In the genomic region with DNA sequence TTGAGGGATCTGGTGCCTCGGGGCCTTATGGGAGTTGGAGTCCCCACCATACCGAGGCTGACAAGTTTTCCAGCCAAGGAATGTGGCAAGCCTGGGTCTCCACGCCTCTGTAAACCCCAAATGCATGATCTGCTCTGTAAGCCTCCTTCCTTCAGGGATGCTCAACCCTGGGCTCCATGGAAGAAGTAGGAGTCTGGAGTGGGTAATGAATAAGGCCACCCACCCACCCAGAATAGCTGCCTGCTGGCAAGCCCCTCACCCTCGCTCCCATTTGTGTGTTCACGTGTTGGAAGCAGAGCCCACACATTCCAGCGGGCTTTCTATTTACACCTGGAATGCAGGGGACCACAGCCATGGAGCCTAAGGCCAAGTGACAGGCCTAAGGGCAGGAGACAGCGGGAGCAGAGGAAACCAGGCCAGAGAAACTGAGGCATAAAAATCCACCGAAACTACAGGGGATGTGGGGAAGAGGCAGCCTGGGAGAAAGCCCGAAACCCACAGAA, we compare ENCODE assay signal across 8 cellular contexts. TPM values are rescaled to one million over a fixed set of nuclear protein-coding genes. Genes with fewer than 3 reads are reported as not detected.
A peak's percentile ranks its signal among the peaks of the same experiment; 100 is the strongest.
DNase-seq lines count a peak whose midpoint lies in the region; ATAC-seq, FAIRE-seq and TF ChIP-seq lines count a peak whose summit lies in the region.

No MANE protein-coding gene starts in this region.

- WGBS in testis, 2 donors: 17 to 39% methylated on average over 6 to 9 of the region's 9 CpGs

- no peaks in the 10 kb centered on the region for H3K36me3 ChIP-seq in keratinocyte (ENCODE audit: control insufficient read depth in 2 of 2, extremely low read depth in 1 of 2, insufficient read depth in 2 of 2, low read length in 2 of 2)
- H3K36me3 ChIP-seq in testis (ENCODE audit: low read depth, missing control alignments): no peaks in the 10 kb centered on the region

- TF ChIP-seq POLR2A in testis (IDR thresholded peaks at IDR 0.05): no peak

- H3K27me3 Mint-ChIP-seq in activated CD8-positive, alpha-beta memory T cell treated with anti-CD3 and anti-CD28 coated beads, Interleukin-2, amount 10 ng/mL, durations not matched to agents 7 days and 5 days: peaks cover 15% of the 10 kb centered on the region
- peaks cover 2% of the 10 kb centered on the region for H3K27me3 Mint-ChIP-seq in activated naive CD8-positive, alpha-beta T cell treated with anti-CD3 and anti-CD28 coated beads, Interleukin-2, amount 10 ng/mL, durations not matched to agents 7 days and 5 days

- H3K27ac Mint-ChIP-seq in activated CD8-positive, alpha-beta memory T cell treated with anti-CD3 and anti-CD28 coated beads, Interleukin-2, amount 10 ng/mL, durations not matched to agents 7 days and 5 days: peak overlapping the region; percentile 88
- peak overlapping the region; percentile 95 for H3K27ac Mint-ChIP-seq in activated naive CD8-positive, alpha-beta T cell treated with anti-CD3 and anti-CD28 coated beads, Interleukin-2, amount 10 ng/mL, durations not matched to agents 7 days and 5 days

- H3K36me3 Mint-ChIP-seq in activated CD8-positive, alpha-beta memory T cell treated with anti-CD3 and anti-CD28 coated beads, Interleukin-2, amount 10 ng/mL, durations not matched to agents 7 days and 5 days: no peaks in the 10 kb centered on the region
- no peaks in the 10 kb centered on the region for H3K36me3 Mint-ChIP-seq in activated naive CD8-positive, alpha-beta T cell treated with anti-CD3 and anti-CD28 coated beads, Interleukin-2, amount 10 ng/mL, durations not matched to agents 7 days and 5 days

- H3K4me3 ChIP-seq in keratinocyte (ENCODE audit: control insufficient read depth in 2 of 3, extremely low read depth in 1 of 3, insufficient read depth in 2 of 3, low read depth in 1 of 3, low read length in 3 of 3): no peak overlapping the region
- peak overlapping the region in 1 of 2 donors; percentile 64 for H3K4me3 ChIP-seq in testis

- no peak for DNase-seq in activated CD8-positive, alpha-beta memory T cell treated with anti-CD3 and anti-CD28 coated beads, Interleukin-2, amount 10 ng/mL, durations not matched to agents 7 days and 5 days
- DNase-seq in activated CD8-positive, alpha-beta memory T cell treated with anti-CD3 and anti-CD28 coated beads, Interleukin-2, amount 50 U/mL, for 4 hours: no peak
- no peak for DNase-seq in activated naive CD8-positive, alpha-beta T cell treated with anti-CD3 and anti-CD28 coated beads, Interleukin-2, amount 10 ng/mL, durations not matched to agents 7 days and 5 days
- DNase-seq in keratinocyte (ENCODE audit: low read depth, low spot score): no peak
- no peak for DNase-seq in testis
- no peak for DNase-seq in NCI-H510A treated with DMSO at 0.1 percent for 48 hours (lab: John Stamatoyannopoulos, UW)
- DNase-seq in foreskin melanocyte: no peak

- H2AFZ ChIP-seq in keratinocyte (ENCODE audit: control insufficient read depth, low read length): no peak overlapping the region

- H3K9me3 ChIP-seq in keratinocyte (ENCODE audit: control insufficient read depth, low read depth, low read length): no peaks in the 10 kb centered on the region
- H3K9me3 ChIP-seq in testis: no peaks in the 10 kb centered on the region

- POLR2A ChIA-PET in activated naive CD8-positive, alpha-beta T cell treated with anti-CD3 and anti-CD28 coated beads, Interleukin-2, amount 10 ng/mL, durations not matched to agents 7 days and 5 days (lab: Charles Lee): interaction anchor here (0.7 to 2.8 kb wide), 6 partner anchors 19 to 180 kb away, joined by 3 to 15 read pairs (median 6); a partner anchor contains a TSS

- no peak overlapping the region for H3K9ac ChIP-seq in keratinocyte (ENCODE audit: control insufficient read depth, extremely low read depth, insufficient read depth, low read length)

- CTCF ChIA-PET in activated CD8-positive, alpha-beta memory T cell treated with anti-CD3 and anti-CD28 coated beads, Interleukin-2, amount 10 ng/mL, durations not matched to agents 7 days and 5 days (lab: Charles Lee): interaction anchor here (0.8 to 1.6 kb wide), 5 partner anchors 9 to 169 kb away, joined by 3 to 10 read pairs (median 5); a partner anchor contains a TSS

- no peaks in the 10 kb centered on the region for H3K9me3 Mint-ChIP-seq in activated CD8-positive, alpha-beta memory T cell treated with anti-CD3 and anti-CD28 coated beads, Interleukin-2, amount 10 ng/mL, durations not matched to agents 7 days and 5 days (ENCODE audit: low read depth)
- no peaks in the 10 kb centered on the region for H3K9me3 Mint-ChIP-seq in activated naive CD8-positive, alpha-beta T cell treated with anti-CD3 and anti-CD28 coated beads, Interleukin-2, amount 10 ng/mL, durations not matched to agents 7 days and 5 days

- H3K4me1 ChIP-seq in keratinocyte (ENCODE audit: control insufficient read depth, extremely low read depth, insufficient read depth, low read length): peaks cover 24% of the 10 kb centered on the region
- peaks cover 29% of the 10 kb centered on the region for H3K4me1 ChIP-seq in testis

- H3K79me2 ChIP-seq in keratinocyte (ENCODE audit: control insufficient read depth, insufficient read depth, low read length): peaks cover 6% of the 10 kb centered on the region

- FAIRE-seq in keratinocyte (lab: Jason Lieb, UNC): peak; percentile 92

- TF ChIP-seq CTCF in keratinocyte (optimal IDR thresholded peaks at IDR 0.05 in 1 of 3, IDR thresholded peaks at IDR 0.05 in 1 of 3, conservative IDR thresholded peaks at IDR 0.05 in 1 of 3; ENCODE audit: extremely low read depth in 1 of 3, insufficient read depth in 2 of 3, low read length in 3 of 3) (no peak), testis (IDR thresholded peaks at IDR 0.05) (no peak)

- no peak overlapping the region for H3K27ac ChIP-seq in keratinocyte (ENCODE audit: control insufficient read depth, insufficient read depth, low read length)
- peak overlapping the region; percentile 51 to 53 for H3K27ac ChIP-seq in testis

- H3K9me1 ChIP-seq in keratinocyte (ENCODE audit: control insufficient read depth, extremely low read depth, insufficient read depth, low read length): no peaks in the 10 kb centered on the region

- intact Hi-C loops in testis (cut with DNase I; ENCODE audit: low total_unique reads): no loop called here

- peaks cover 50% of the 10 kb centered on the region for H3K4me1 Mint-ChIP-seq in activated CD8-positive, alpha-beta memory T cell treated with anti-CD3 and anti-CD28 coated beads, Interleukin-2, amount 10 ng/mL, durations not matched to agents 7 days and 5 days
- H3K4me1 Mint-ChIP-seq in activated naive CD8-positive, alpha-beta T cell treated with anti-CD3 and anti-CD28 coated beads, Interleukin-2, amount 10 ng/mL, durations not matched to agents 7 days and 5 days: peaks cover 51% of the 10 kb centered on the region

- H3K4me2 ChIP-seq in keratinocyte (ENCODE audit: control insufficient read depth, extremely low read depth, insufficient read depth, low read depth, low read length): peak overlapping the region; percentile 63

- dilution Hi-C loops in keratinocyte (cut with MboI; ENCODE audit: extremely low pct_ligation_motif_present, low sequenced_read_pairs): no loop called here

- peak overlapping the region; percentile 77 for H3K4me3 Mint-ChIP-seq in activated CD8-positive, alpha-beta memory T cell treated with anti-CD3 and anti-CD28 coated beads, Interleukin-2, amount 10 ng/mL, durations not matched to agents 7 days and 5 days
- H3K4me3 Mint-ChIP-seq in activated naive CD8-positive, alpha-beta T cell treated with anti-CD3 and anti-CD28 coated beads, Interleukin-2, amount 10 ng/mL, durations not matched to agents 7 days and 5 days: peak overlapping the region; percentile 97

- no peak for ATAC-seq in activated CD8-positive, alpha-beta memory T cell treated with anti-CD3 and anti-CD28 coated beads, Interleukin-2, amount 10 ng/mL, durations not matched to agents 7 days and 5 days
- ATAC-seq in activated naive CD8-positive, alpha-beta T cell treated with anti-CD3 and anti-CD28 coated beads, Interleukin-2, amount 10 ng/mL, durations not matched to agents 7 days and 5 days (ENCODE audit: low read depth): no peak
- ATAC-seq in GM19395 (IDR thresholded peaks at IDR 0.05; ENCODE audit: unreplicated experiment): no peak

- H4K20me1 ChIP-seq in keratinocyte (ENCODE audit: control insufficient read depth, extremely low read depth, insufficient read depth, low read length): peaks cover 3% of the 10 kb centered on the region

- peaks cover 10% of the 10 kb centered on the region for H3K27me3 ChIP-seq in keratinocyte (ENCODE audit: control insufficient read depth, extremely low read depth, insufficient read depth, low read length)
- H3K27me3 ChIP-seq in testis: no peaks in the 10 kb centered on the region

RNA-seq across cellular contexts. Expression of a gene that starts 4.4 kb away (rescaled TPM):
- 1 to 10 TPM; 4.9 to 5.3 TPM for total RNA-seq in activated CD8-positive, alpha-beta memory T cell treated with anti-CD3 and anti-CD28 coated beads, Interleukin-2, amount 10 ng/mL, durations not matched to agents 7 days and 5 days
- total RNA-seq in activated naive CD8-positive, alpha-beta T cell treated with anti-CD3 and anti-CD28 coated beads, Interleukin-2, amount 10 ng/mL, durations not matched to agents 7 days and 5 days: 10 to 100 TPM; 21.2 to 22.4 TPM
- 4.5 to 7.2 TPM (median 5.5 TPM) in 3 replicates for polyA plus RNA-seq in keratinocyte
- 2.0 TPM for polyA plus RNA-seq in keratinocyte (2011; ENCODE audit: low read depth)
- 2.5 and 5.6 TPM in 2 replicates for polyA plus RNA-seq in keratinocyte (2011; cell fraction: cytosol; rRNA removed)
- 18.1 and 23.3 TPM in 2 replicates for polyA plus RNA-seq in keratinocyte (2011; cell fraction: nucleus; rRNA removed)
- 3.8 and 7.9 TPM in 2 replicates for polyA plus RNA-seq in keratinocyte (2012; ENCODE audit: low replicate concordance)
- polyA minus RNA-seq in keratinocyte: 4.7 to 19.3 TPM (median 5.7 TPM) in 3 replicates
- polyA minus RNA-seq in keratinocyte (2011; cell fraction: cytosol; rRNA and poly(A)+ RNA removed): 9.2 TPM
- 4.5 and 7.7 TPM in 2 replicates for polyA minus RNA-seq in keratinocyte (2011; cell fraction: nucleus; rRNA and poly(A)+ RNA removed)
- 10 to 100 TPM; 26.3 to 49.8 TPM for total RNA-seq in testis
- polyA plus RNA-seq in testis (ENCODE audit: insufficient read depth, low read depth, low replicate concordance): 45.9 TPM

RNA-seq across cellular contexts. Expression of a gene that starts 4.6 kb away (rescaled TPM):
- total RNA-seq in activated CD8-positive, alpha-beta memory T cell treated with anti-CD3 and anti-CD28 coated beads, Interleukin-2, amount 10 ng/mL, durations not matched to agents 7 days and 5 days: 100 to 1,000 TPM; 411 to 423 TPM
- total RNA-seq in activated naive CD8-positive, alpha-beta T cell treated with anti-CD3 and anti-CD28 coated beads, Interleukin-2, amount 10 ng/mL, durations not matched to agents 7 days and 5 days: 100 to 1,000 TPM; 417 to 434 TPM
- polyA plus RNA-seq in keratinocyte (300 to 633 TPM (median 301 TPM) in 3 replicates), testis (ENCODE audit: insufficient read depth, low read depth, low replicate concordance) (334 TPM)
- 320 TPM for polyA plus RNA-seq in keratinocyte (2011; ENCODE audit: low read depth)
- polyA plus RNA-seq in keratinocyte (2011; cell fraction: cytosol; rRNA removed): 104 and 182 TPM in 2 replicates
- 2,509 and 2,890 TPM in 2 replicates for polyA plus RNA-seq in keratinocyte (2011; cell fraction: nucleus; rRNA removed)
- polyA plus RNA-seq in keratinocyte (2012; ENCODE audit: low replicate concordance): 288 and 791 TPM in 2 replicates
- 244 to 273 TPM (median 251 TPM) in 3 replicates for polyA minus RNA-seq in keratinocyte
- 158 TPM for polyA minus RNA-seq in keratinocyte (2011; cell fraction: cytosol; rRNA and poly(A)+ RNA removed)
- 250 and 252 TPM in 2 replicates for polyA minus RNA-seq in keratinocyte (2011; cell fraction: nucleus; rRNA and poly(A)+ RNA removed)
- 100 to 1,000 TPM; 298 to 458 TPM for total RNA-seq in testis

RNA-seq across cellular contexts. Expression of a gene that starts 19.1 kb away (rescaled TPM):
- 10 to 100 TPM; 52.7 to 62.0 TPM for total RNA-seq in activated CD8-positive, alpha-beta memory T cell treated with anti-CD3 and anti-CD28 coated beads, Interleukin-2, amount 10 ng/mL, durations not matched to agents 7 days and 5 days
- 10 to 100 TPM; 62.1 to 67.3 TPM for total RNA-seq in activated naive CD8-positive, alpha-beta T cell treated with anti-CD3 and anti-CD28 coated beads, Interleukin-2, amount 10 ng/mL, durations not matched to agents 7 days and 5 days
- polyA plus RNA-seq in keratinocyte: 3.7 to 6.3 TPM (median 4.7 TPM) in 3 replicates
- polyA plus RNA-seq in keratinocyte (2011; ENCODE audit: low read depth): 37.4 TPM
- 2.5 and 4.6 TPM in 2 replicates for polyA plus RNA-seq in keratinocyte (2011; cell fraction: cytosol; rRNA removed)
- 13.5 and 19.5 TPM in 2 replicates for polyA plus RNA-seq in keratinocyte (2011; cell fraction: nucleus; rRNA removed)
- polyA plus RNA-seq in keratinocyte (2012; ENCODE audit: low replicate concordance): 18.0 and 25.1 TPM in 2 replicates
- 9.5 to 27.7 TPM (median 17.8 TPM) in 3 replicates for polyA minus RNA-seq in keratinocyte
- polyA minus RNA-seq in keratinocyte (2011; cell fraction: cytosol; rRNA and poly(A)+ RNA removed): 8.4 TPM
- 11.5 and 17.1 TPM in 2 replicates for polyA minus RNA-seq in keratinocyte (2011; cell fraction: nucleus; rRNA and poly(A)+ RNA removed)
- total RNA-seq in testis: 100 to 1,000 TPM in 1 of 2 donors, 10 to 100 TPM in 1; 81.3 to 102 TPM
- polyA plus RNA-seq in testis (ENCODE audit: insufficient read depth, low read depth, low replicate concordance): 43.6 TPM

RNA-seq across cellular contexts. Expression of a gene that starts 24.1 kb away (rescaled TPM):
- total RNA-seq in activated CD8-positive, alpha-beta memory T cell treated with anti-CD3 and anti-CD28 coated beads, Interleukin-2, amount 10 ng/mL, durations not matched to agents 7 days and 5 days: 10 to 100 TPM; 42.1 to 53.2 TPM
- 10 to 100 TPM; 49.9 to 50.4 TPM for total RNA-seq in activated naive CD8-positive, alpha-beta T cell treated with anti-CD3 and anti-CD28 coated beads, Interleukin-2, amount 10 ng/mL, durations not matched to agents 7 days and 5 days
- polyA plus RNA-seq in keratinocyte: 52.8 to 61.6 TPM (median 55.3 TPM) in 3 replicates
- polyA plus RNA-seq in keratinocyte (2011; ENCODE audit: low read depth): 43.8 TPM
- polyA plus RNA-seq in keratinocyte (2011; cell fraction: cytosol; rRNA removed): 50.2 and 55.4 TPM in 2 replicates
- 75.4 and 76.5 TPM in 2 replicates for polyA plus RNA-seq in keratinocyte (2011; cell fraction: nucleus; rRNA removed)
- 45.3 and 50.3 TPM in 2 replicates for polyA plus RNA-seq in keratinocyte (2012; ENCODE audit: low replicate concordance)
- 41.1 to 77.5 TPM (median 49.7 TPM) in 3 replicates for polyA minus RNA-seq in keratinocyte
- polyA minus RNA-seq in keratinocyte (2011; cell fraction: cytosol; rRNA and poly(A)+ RNA removed): 36.1 TPM
- polyA minus RNA-seq in keratinocyte (2011; cell fraction: nucleus; rRNA and poly(A)+ RNA removed): 41.4 and 42.0 TPM in 2 replicates
- 10 to 100 TPM; 54.9 to 61.6 TPM for total RNA-seq in testis
- 53.4 TPM for polyA plus RNA-seq in testis (ENCODE audit: insufficient read depth, low read depth, low replicate concordance)

RNA-seq across cellular contexts. Expression of a gene that starts 27.1 kb away (rescaled TPM):
- total RNA-seq in activated CD8-positive, alpha-beta memory T cell treated with anti-CD3 and anti-CD28 coated beads, Interleukin-2, amount 10 ng/mL, durations not matched to agents 7 days and 5 days: 100 to 1,000 TPM; 207 to 231 TPM
- total RNA-seq in activated naive CD8-positive, alpha-beta T cell treated with anti-CD3 and anti-CD28 coated beads, Interleukin-2, amount 10 ng/mL, durations not matched to agents 7 days and 5 days: 100 to 1,000 TPM; 244 to 251 TPM
- polyA plus RNA-seq in keratinocyte: 271 to 416 TPM (median 391 TPM) in 3 replicates
- polyA plus RNA-seq in keratinocyte (2011; ENCODE audit: low read depth): 120 TPM
- polyA plus RNA-seq in keratinocyte (2011; cell fraction: cytosol; rRNA removed): 578 and 682 TPM in 2 replicates
- polyA plus RNA-seq in keratinocyte (2011; cell fraction: nucleus; rRNA removed): 185 and 186 TPM in 2 replicates
- polyA plus RNA-seq in keratinocyte (2012; ENCODE audit: low replicate concordance): 266 and 545 TPM in 2 replicates
- polyA minus RNA-seq in keratinocyte: 235 to 333 TPM (median 240 TPM) in 3 replicates
- polyA minus RNA-seq in keratinocyte (2011; cell fraction: cytosol; rRNA and poly(A)+ RNA removed): 161 TPM
- 27.8 and 46.5 TPM in 2 replicates for polyA minus RNA-seq in keratinocyte (2011; cell fraction: nucleus; rRNA and poly(A)+ RNA removed)
- 100 to 1,000 TPM; 521 to 683 TPM for total RNA-seq in testis
- 1,171 TPM for polyA plus RNA-seq in testis (ENCODE audit: insufficient read depth, low read depth, low replicate concordance)
